19 cellular contexts compared by ENCODE assay signal in genomic region chr16:66377327-66377723, GRCh38. TPM values are rescaled to one million over a fixed set of nuclear protein-coding genes. Genes with fewer than 3 reads are reported as not detected.
A peak's percentile ranks its signal among the peaks of the same experiment; 100 is the strongest.
DNase-seq lines count a peak whose midpoint lies in the region; ATAC-seq and TF ChIP-seq lines count a peak whose summit lies in the region.
"Had no signal": no experiment of that assay in that cellular context is flagged by ENCODE, and none has a peak within 500 bp of the region (broad histone marks: within the 10 kb centered on the region; RNA-seq: fewer than 3 reads in every experiment).

No MANE protein-coding gene starts in this region.

- ATAC-seq in Right ventricle myocardium inferior (no peak), right lobe of liver (peak; percentile 26 to 74 (median 52)), gastrocnemius medialis (no peak), GM18502 (IDR thresholded peaks at IDR 0.05; ENCODE audit: poor library complexity, unreplicated experiment) (no peak)
- ATAC-seq: A549 had no signal

- no peaks in the 10 kb centered on the region for H3K4me1 Mint-ChIP-seq in activated T-cell treated with anti-CD3 and anti-CD28 coated beads, Interleukin-2, amount 50 U/mL, for 24 hours (ENCODE audit: low read depth)
- H3K4me1 Mint-ChIP-seq in osteocyte (ENCODE audit: unreplicated experiment), result peaks cover 5% of the 10 kb centered on the region

- H3K27ac Mint-ChIP-seq in activated T-cell treated with anti-CD3 and anti-CD28 coated beads, Interleukin-2, amount 50 U/mL, for 24 hours, result no peak overlapping the region
- no peak overlapping the region for H3K27ac Mint-ChIP-seq in osteocyte (ENCODE audit: unreplicated experiment)

- no peaks in the 10 kb centered on the region for H3K27me3 ChIP-seq in right atrium auricular region
- H3K27me3 ChIP-seq in right lobe of liver, result no peaks in the 10 kb centered on the region
- H3K27me3 ChIP-seq in gastrocnemius medialis, result no peaks in the 10 kb centered on the region

- peaks cover 3% of the 10 kb centered on the region for H3K36me3 ChIP-seq in right atrium auricular region
- H3K36me3 ChIP-seq in right lobe of liver, result no peaks in the 10 kb centered on the region
- H3K36me3 ChIP-seq in gastrocnemius medialis, result no peaks in the 10 kb centered on the region

- H3K4me1 ChIP-seq in right atrium auricular region, result peaks cover 0 to 21% of the 10 kb centered on the region in 2 donors
- no peaks in the 10 kb centered on the region for H3K4me1 ChIP-seq in right lobe of liver
- peaks cover 0 to 10% of the 10 kb centered on the region in 2 donors for H3K4me1 ChIP-seq in gastrocnemius medialis

- TF ChIP-seq CTCF in right atrium auricular region (IDR thresholded peaks at IDR 0.05) (no peak), right lobe of liver (IDR thresholded peaks at IDR 0.05) (no peak), gastrocnemius medialis (IDR thresholded peaks at IDR 0.05 in 4 of 5, conservative IDR thresholded peaks at IDR 0.05 in 1 of 5) (no peak), osteocyte (IDR thresholded peaks at IDR 0.05) (no peak)

- peak overlapping the region; percentile 37 to 60 for H3K27ac ChIP-seq in right atrium auricular region
- peak overlapping the region in 2 of 3 donors; percentile 4 to 29 for H3K27ac ChIP-seq in right lobe of liver
- peak overlapping the region; percentile 45 to 81 (median 58) for H3K27ac ChIP-seq in gastrocnemius medialis
- H3K27ac ChIP-seq: A549 had no signal

- WGBS in right lobe of liver (ENCODE audit: insufficient coverage, low coverage, low lambda C conversion rate, missing lambda C conversion rate), result no CpG with 5 or more reads among the region's 3 CpGs

- H3K9me3 Mint-ChIP-seq in activated T-cell treated with anti-CD3 and anti-CD28 coated beads, Interleukin-2, amount 50 U/mL, for 24 hours, result no peaks in the 10 kb centered on the region
- no peaks in the 10 kb centered on the region for H3K9me3 Mint-ChIP-seq in osteocyte (ENCODE audit: unreplicated experiment)

- H3K4me3 Mint-ChIP-seq in activated T-cell treated with anti-CD3 and anti-CD28 coated beads, Interleukin-2, amount 50 U/mL, for 24 hours, result no peak overlapping the region
- no peak overlapping the region for H3K4me3 Mint-ChIP-seq in osteocyte (ENCODE audit: unreplicated experiment)

- in situ Hi-C loops in gastrocnemius medialis (cut with MboI; ENCODE audit: low sequenced_read_pairs in 4 of 4), result no loop called here

- H3K27me3 Mint-ChIP-seq in activated T-cell treated with anti-CD3 and anti-CD28 coated beads, Interleukin-2, amount 50 U/mL, for 24 hours, result no peaks in the 10 kb centered on the region
- peaks cover 4% of the 10 kb centered on the region for H3K27me3 Mint-ChIP-seq in osteocyte (ENCODE audit: unreplicated experiment)

- no peak for TF ChIP-seq POLR2A in right lobe of liver (IDR thresholded peaks at IDR 0.05)
- TF ChIP-seq POLR2A in gastrocnemius medialis (IDR thresholded peaks at IDR 0.05), result no peak

- DNase-seq in right atrium auricular region (ENCODE audit: low spot score) (no peak), Right ventricle myocardium inferior (ENCODE audit: missing footprints) (no peak), right lobe of liver (peak in 1 of 3 donors; percentile 14), gastrocnemius medialis (no peak), osteocyte (ENCODE audit: extremely low spot score, unreplicated experiment) (no peak)
- DNase-seq in activated T-cell treated with anti-CD3 and anti-CD28 coated beads, Interleukin-2, amount 50 U/mL, for 24 hours, result no peak
- DNase-seq in activated CD4-positive, alpha-beta T cell treated with anti-CD3 and anti-CD28 coated beads, Interleukin-2, amount 50 U/mL, for 4 hours, result no peak
- DNase-seq: C1 segment of cervical spinal cord, COR-L47, GF-D8, KBM-7, NCI-H1417, NCI-H2029, NCI-H510A, NCI-H774 had no signal

- intact Hi-C loops in Right ventricle myocardium inferior (cut with DNase I) (no loop called here), right lobe of liver (cut with DNase I) (no loop called here), gastrocnemius medialis (cut with DNase I; ENCODE audit: low total_unique reads) (no loop called here)

- H3K36me3 Mint-ChIP-seq in activated T-cell treated with anti-CD3 and anti-CD28 coated beads, Interleukin-2, amount 50 U/mL, for 24 hours (ENCODE audit: low read depth), result no peaks in the 10 kb centered on the region
- no peaks in the 10 kb centered on the region for H3K36me3 Mint-ChIP-seq in osteocyte (ENCODE audit: unreplicated experiment)

- H3K4me3 ChIP-seq in right atrium auricular region (no peak overlapping the region), right lobe of liver (no peak overlapping the region), gastrocnemius medialis (no peak overlapping the region)
- H3K4me3 ChIP-seq: A549 had no signal

- H3K9me3 ChIP-seq in right atrium auricular region (no peaks in the 10 kb centered on the region), right lobe of liver (no peaks in the 10 kb centered on the region), gastrocnemius medialis (no peaks in the 10 kb centered on the region)
- H3K9me3 ChIP-seq: A549 had no signal

RNA-seq across cellular contexts. Expression of gene CDH5, which starts 10.8 kb away (rescaled TPM):
- 10 to 100 TPM; 47.4 to 58.0 TPM for total RNA-seq in right atrium auricular region
- total RNA-seq in Right ventricle myocardium inferior, result 58.4 TPM
- total RNA-seq in right lobe of liver, result 10 to 100 TPM in 5 of 6 experiments, 1 to 10 TPM in 1; 9.0 to 25.7 (median 15.4) TPM
- total RNA-seq in gastrocnemius medialis, result 10 to 100 TPM; 24.3 to 37.4 (median 31.7) TPM
- total RNA-seq in osteocyte, result 0.31 TPM in 1 of 2 replicates, not detected in the other
- total RNA-seq: H4 had no signal

RNA-seq across cellular contexts. Expression of gene BEAN1, which starts 49.8 kb away (rescaled TPM):
- under 1 TPM; 0.48 to 0.75 TPM for total RNA-seq in right atrium auricular region
- total RNA-seq in Right ventricle myocardium inferior, result 2.4 TPM
- under 1 TPM in 3 of 6 experiments, not detected in 3; 0.09 to 0.26 (median 0.10) TPM for total RNA-seq in right lobe of liver
- total RNA-seq in gastrocnemius medialis, result not detected
- total RNA-seq in osteocyte, result 0.39 and 0.97 TPM in 2 replicates
- total RNA-seq: Daoy had no signal

Comparison
In these comparisons a context has a peak if more than half of its experiments do, and no peak if none do; other contexts are left out.
1. ATAC-seq: peak in right lobe of liver (4 of 4); none in Right ventricle myocardium inferior (single experiment), gastrocnemius medialis (0 of 2) and GM18502 (single experiment).
2. Peak in every context shown above with its lines, with median percentiles within 50 percentile points of each other: H3K27ac ChIP-seq.